ENCODE assay signal across 10 cellular contexts in the genomic region with DNA sequence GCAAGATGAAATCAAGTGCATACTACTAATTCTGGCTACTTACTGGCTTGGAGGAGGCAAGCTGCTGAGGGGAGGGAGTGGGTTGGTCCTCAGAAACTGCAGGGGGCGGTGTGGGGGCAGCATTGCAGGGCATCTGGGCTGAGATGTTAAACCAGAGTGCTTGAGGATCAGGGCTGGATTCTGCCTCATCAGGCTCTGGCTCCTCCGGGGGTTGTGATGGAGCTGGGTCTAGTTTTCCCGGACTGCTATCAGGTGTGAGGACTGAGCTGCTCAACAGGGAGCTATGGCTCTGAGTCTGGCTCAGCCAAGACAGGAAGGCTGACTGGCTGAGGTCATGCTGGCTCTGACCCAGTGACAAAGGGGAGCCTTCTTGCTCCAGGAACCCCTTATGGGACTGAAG. TPM values are rescaled to one million over a fixed set of nuclear protein-coding genes. Genes with fewer than 3 reads are reported as not detected.
DNase-seq lines count a peak whose midpoint lies in the region; ATAC-seq and TF ChIP-seq lines count a peak whose summit lies in the region.
"Had no signal": no experiment of that assay in that cellular context is flagged by ENCODE, and none has a peak within 500 bp of the region (broad histone marks: within the 10 kb centered on the region; RNA-seq: fewer than 3 reads in every experiment).

No MANE protein-coding gene starts in this region.

- H3K79me2 ChIP-seq in HCT116 (ENCODE audit: insufficient read depth, low read length): no peaks in the 10 kb centered on the region

- DNase-seq in AG04449 (ENCODE audit: low read depth, low spot score) (no peak), HCT116 (ENCODE audit: low read depth, low spot score) (no peak), left ventricle myocardium inferior (no peak), SHP77 treated with DMSO at 0.1 percent for 48 hours (lab: John Stamatoyannopoulos, UW) (no peak), KG1 (lab: John Stamatoyannopoulos, UW) (no peak), DMS153 treated with DMSO at 0.1 percent for 48 hours (lab: John Stamatoyannopoulos, UW; ENCODE audit: unreplicated experiment) (no peak)
- DNase-seq in activated CD4-positive, alpha-beta memory T cell treated with anti-CD3 and anti-CD28 coated beads for 36 hours: peak; percentile 47
- DNase-seq: trophoblast cell had no signal

- H3K27ac Mint-ChIP-seq in activated CD4-positive, alpha-beta memory T cell treated with anti-CD3 and anti-CD28 coated beads for 36 hours: no peak overlapping the region

- H3K9me3 ChIP-seq in HCT116 (ENCODE audit: control insufficient read depth in 1 of 2, insufficient read depth in 1 of 2, low read depth in 1 of 2, low read length in 2 of 2): no peaks in the 10 kb centered on the region
- H3K9me3 ChIP-seq in left ventricle myocardium inferior (replicated peaks): no peaks in the 10 kb centered on the region
- H3K9me3 ChIP-seq: adrenal gland had no signal

- peak; percentile 38; the same call in 1 of the 2 replicates for TF ChIP-seq RAD21 in HCT116 (IDR thresholded peaks at IDR 0.05; ENCODE audit: low read depth)

- CTCF ChIA-PET in AG04449 (lab: Yijun Ruan, JAX): interaction anchor here (0.9 to 7.2 kb wide), 9 partner anchors 8 to 88 kb away, joined by 3 to 44 read pairs (median 4); no protein-coding TSS in a partner anchor
- CTCF ChIA-PET in HCT116 (lab: Charles Lee): interaction anchor here (1.2 kb wide), 1 partner anchor 35 kb away, joined by 4 read pairs; no protein-coding TSS in a partner anchor
- CTCF ChIA-PET in activated CD4-positive, alpha-beta memory T cell treated with anti-CD3 and anti-CD28 coated beads for 36 hours (lab: Charles Lee): interaction anchor here (2.0 to 4.3 kb wide), 3 partner anchors 11 to 89 kb away, joined by 5 to 19 read pairs (median 9); no protein-coding TSS in a partner anchor

- H3K4me2 ChIP-seq in HCT116 (ENCODE audit: low read length): no peak overlapping the region

- BruUV-seq in HCT116 (replicated peaks; lab: Mats Ljungman, UMichigan): no TSS peak

- POLR2A ChIA-PET in AG04449 (lab: Yijun Ruan, JAX): interaction anchor here (1.0 to 1.1 kb wide), 2 partner anchors 27 to 35 kb away, joined by 3 to 5 read pairs; no protein-coding TSS in a partner anchor
- POLR2A ChIA-PET in HCT116 (lab: Charles Lee): no interaction called here
- POLR2A ChIA-PET in activated CD4-positive, alpha-beta memory T cell treated with anti-CD3 and anti-CD28 coated beads for 36 hours (lab: Charles Lee): no interaction called here

- H3K36me3 ChIP-seq in HCT116 (ENCODE audit: control insufficient read depth in 1 of 2, insufficient read depth in 2 of 2, low read length in 2 of 2) (peaks cover 69 to 72% of the 10 kb centered on the region in 2 experiments), left ventricle myocardium inferior (peaks cover 98% of the 10 kb centered on the region)

- RAD21 ChIA-PET in HCT116 (lab: Charles Lee; ENCODE audit: low non-redundant PET in 1 of 2, low total read pairs in 2 of 2, uncharacterized antibody in 2 of 2, unreplicated experiment in 2 of 2): interaction anchor here in 1 of 2 experiments (1.4 kb wide), 1 partner anchor 35 kb away, joined by 3 read pairs; no protein-coding TSS in a partner anchor

- no peaks in the 10 kb centered on the region for H3K4me1 Mint-ChIP-seq in activated CD4-positive, alpha-beta memory T cell treated with anti-CD3 and anti-CD28 coated beads for 36 hours (ENCODE audit: low read depth)

- H3K27me3 ChIP-seq in HCT116 (ENCODE audit: insufficient read depth, low read length) (no peaks in the 10 kb centered on the region), left ventricle myocardium inferior (ENCODE audit: low read depth) (no peaks in the 10 kb centered on the region)
- H3K27me3 ChIP-seq: adrenal gland had no signal

- no peak overlapping the region for H3K4me3 Mint-ChIP-seq in activated CD4-positive, alpha-beta memory T cell treated with anti-CD3 and anti-CD28 coated beads for 36 hours

- no peak overlapping the region for H3K9ac ChIP-seq in HCT116 (ENCODE audit: low read length)

- intact Hi-C loops in HCT116 (cut with micrococcal nuclease): no loop called here
- intact Hi-C loops in activated CD4-positive, alpha-beta memory T cell treated with anti-CD3 and anti-CD28 coated beads for 36 hours (cut with micrococcal nuclease): loop anchor here (5.0 kb wide), 1 partner anchor 36 kb away; no protein-coding TSS in a partner anchor
- intact Hi-C loops in left ventricle myocardium inferior (cut with micrococcal nuclease): no loop called here

- H3K27me3 Mint-ChIP-seq in activated CD4-positive, alpha-beta memory T cell treated with anti-CD3 and anti-CD28 coated beads for 36 hours: no peaks in the 10 kb centered on the region

- no peaks in the 10 kb centered on the region for H4K20me1 ChIP-seq in HCT116 (ENCODE audit: insufficient read depth)

- no peaks in the 10 kb centered on the region for H3K9me2 ChIP-seq in HCT116 (ENCODE audit: insufficient read depth)

- H3K27ac ChIP-seq in HCT116 (ENCODE audit: low read depth, low read length) (no peak overlapping the region), left ventricle myocardium inferior (replicated peaks) (peak overlapping the region; percentile 46)

- TF ChIP-seq CTCF in AG04449 (IDR thresholded peaks at IDR 0.05; ENCODE audit: insufficient read depth, low read length, missing control alignments) (peak; percentile 16), HCT116 (IDR thresholded peaks at IDR 0.05 in 2 of 3, conservative IDR thresholded peaks at IDR 0.05 in 1 of 3; ENCODE audit: borderline replicate concordance in 1 of 3, insufficient read depth in 1 of 3, low read depth in 2 of 3, low read length in 2 of 3) (peak in 2 of 3 experiments; percentile 23 to 36; a peak in 3 of 6 replicates), left ventricle myocardium inferior (IDR thresholded peaks at IDR 0.05; ENCODE audit: borderline replicate concordance) (no peak)

- ATAC-seq in HCT116 (peak; percentile 61), HG02642 (IDR thresholded peaks at IDR 0.05; ENCODE audit: poor library complexity, unreplicated experiment) (no peak)

- H2AFZ ChIP-seq in HCT116 (ENCODE audit: low read depth, low read length, poor library complexity, severe bottlenecking): no peak overlapping the region

- no peaks in the 10 kb centered on the region for H3K9me3 Mint-ChIP-seq in activated CD4-positive, alpha-beta memory T cell treated with anti-CD3 and anti-CD28 coated beads for 36 hours

- H3K36me3 Mint-ChIP-seq in activated CD4-positive, alpha-beta memory T cell treated with anti-CD3 and anti-CD28 coated beads for 36 hours: peaks cover 64% of the 10 kb centered on the region

- H3K4me3 ChIP-seq in AG04449 (ENCODE audit: low read depth, low read length): no peak overlapping the region
- no peak overlapping the region for H3K4me3 ChIP-seq in HCT116 (replicated peaks in 1 of 2; ENCODE audit: low read depth in 1 of 2, low read length in 2 of 2)
- no peak overlapping the region for H3K4me3 ChIP-seq in left ventricle myocardium inferior
- H3K4me3 ChIP-seq: adrenal gland had no signal

- TF ChIP-seq POLR2A in HCT116 (IDR thresholded peaks at IDR 0.05; ENCODE audit: borderline replicate concordance, extremely low read depth, insufficient read depth, insufficient read length): no peak

- H3K4me1 ChIP-seq in HCT116 (ENCODE audit: control insufficient read depth in 1 of 2, insufficient read depth in 2 of 2, low read length in 2 of 2): no peaks in the 10 kb centered on the region
- peaks cover 22% of the 10 kb centered on the region for H3K4me1 ChIP-seq in left ventricle myocardium inferior
- H3K4me1 ChIP-seq: adrenal gland had no signal

TF ChIP-seq in HCT116, 20 proteins besides CTCF, POLR2A, EP300 and RAD21 (continues in another document):
- TF ChIP-seq, protein P1, sequence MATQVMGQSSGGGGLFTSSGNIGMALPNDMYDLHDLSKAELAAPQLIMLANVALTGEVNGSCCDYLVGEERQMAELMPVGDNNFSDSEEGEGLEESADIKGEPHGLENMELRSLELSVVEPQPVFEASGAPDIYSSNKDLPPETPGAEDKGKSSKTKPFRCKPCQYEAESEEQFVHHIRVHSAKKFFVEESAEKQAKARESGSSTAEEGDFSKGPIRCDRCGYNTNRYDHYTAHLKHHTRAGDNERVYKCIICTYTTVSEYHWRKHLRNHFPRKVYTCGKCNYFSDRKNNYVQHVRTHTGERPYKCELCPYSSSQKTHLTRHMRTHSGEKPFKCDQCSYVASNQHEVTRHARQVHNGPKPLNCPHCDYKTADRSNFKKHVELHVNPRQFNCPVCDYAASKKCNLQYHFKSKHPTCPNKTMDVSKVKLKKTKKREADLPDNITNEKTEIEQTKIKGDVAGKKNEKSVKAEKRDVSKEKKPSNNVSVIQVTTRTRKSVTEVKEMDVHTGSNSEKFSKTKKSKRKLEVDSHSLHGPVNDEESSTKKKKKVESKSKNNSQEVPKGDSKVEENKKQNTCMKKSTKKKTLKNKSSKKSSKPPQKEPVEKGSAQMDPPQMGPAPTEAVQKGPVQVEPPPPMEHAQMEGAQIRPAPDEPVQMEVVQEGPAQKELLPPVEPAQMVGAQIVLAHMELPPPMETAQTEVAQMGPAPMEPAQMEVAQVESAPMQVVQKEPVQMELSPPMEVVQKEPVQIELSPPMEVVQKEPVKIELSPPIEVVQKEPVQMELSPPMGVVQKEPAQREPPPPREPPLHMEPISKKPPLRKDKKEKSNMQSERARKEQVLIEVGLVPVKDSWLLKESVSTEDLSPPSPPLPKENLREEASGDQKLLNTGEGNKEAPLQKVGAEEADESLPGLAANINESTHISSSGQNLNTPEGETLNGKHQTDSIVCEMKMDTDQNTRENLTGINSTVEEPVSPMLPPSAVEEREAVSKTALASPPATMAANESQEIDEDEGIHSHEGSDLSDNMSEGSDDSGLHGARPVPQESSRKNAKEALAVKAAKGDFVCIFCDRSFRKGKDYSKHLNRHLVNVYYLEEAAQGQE (IDR thresholded peaks at IDR 0.05; ENCODE audit: low read depth): no peak
- no peak for TF ChIP-seq YY1 (IDR thresholded peaks at IDR 0.05; ENCODE audit: extremely low read depth, insufficient replicate concordance, low read depth, low read length)
- TF ChIP-seq, protein P2, sequence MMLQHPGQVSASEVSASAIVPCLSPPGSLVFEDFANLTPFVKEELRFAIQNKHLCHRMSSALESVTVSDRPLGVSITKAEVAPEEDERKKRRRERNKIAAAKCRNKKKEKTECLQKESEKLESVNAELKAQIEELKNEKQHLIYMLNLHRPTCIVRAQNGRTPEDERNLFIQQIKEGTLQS (IDR thresholded peaks at IDR 0.05): no peak

RNA-seq across cellular contexts. Expression of gene BAZ2A, which starts 28.6 kb away (rescaled TPM):
- total RNA-seq in HCT116 (2021; ENCODE audit: unreplicated experiment) (106 TPM), left ventricle myocardium inferior (39.1 TPM)
- 56.1 and 56.8 TPM in 2 replicates for polyA plus RNA-seq in HCT116 (2012)
- 100 to 1,000 TPM in 1 of 2 experiments, 10 to 100 TPM in 1; 90.7 to 111 TPM for total RNA-seq in activated CD4-positive, alpha-beta memory T cell treated with anti-CD3 and anti-CD28 coated beads for 36 hours

RNA-seq across cellular contexts. Expression of gene ATP5F1B, which starts 44.3 kb away (rescaled TPM):
- total RNA-seq in HCT116 (2021; ENCODE audit: unreplicated experiment) (1,051 TPM), left ventricle myocardium inferior (3,068 TPM)
- polyA plus RNA-seq in HCT116 (2012): 997 and 1,023 TPM in 2 replicates
- 100 to 1,000 TPM; 709 to 722 TPM for total RNA-seq in activated CD4-positive, alpha-beta memory T cell treated with anti-CD3 and anti-CD28 coated beads for 36 hours
